Comparison of ENCODE assay signal across 12 cellular contexts in the genomic region with DNA sequence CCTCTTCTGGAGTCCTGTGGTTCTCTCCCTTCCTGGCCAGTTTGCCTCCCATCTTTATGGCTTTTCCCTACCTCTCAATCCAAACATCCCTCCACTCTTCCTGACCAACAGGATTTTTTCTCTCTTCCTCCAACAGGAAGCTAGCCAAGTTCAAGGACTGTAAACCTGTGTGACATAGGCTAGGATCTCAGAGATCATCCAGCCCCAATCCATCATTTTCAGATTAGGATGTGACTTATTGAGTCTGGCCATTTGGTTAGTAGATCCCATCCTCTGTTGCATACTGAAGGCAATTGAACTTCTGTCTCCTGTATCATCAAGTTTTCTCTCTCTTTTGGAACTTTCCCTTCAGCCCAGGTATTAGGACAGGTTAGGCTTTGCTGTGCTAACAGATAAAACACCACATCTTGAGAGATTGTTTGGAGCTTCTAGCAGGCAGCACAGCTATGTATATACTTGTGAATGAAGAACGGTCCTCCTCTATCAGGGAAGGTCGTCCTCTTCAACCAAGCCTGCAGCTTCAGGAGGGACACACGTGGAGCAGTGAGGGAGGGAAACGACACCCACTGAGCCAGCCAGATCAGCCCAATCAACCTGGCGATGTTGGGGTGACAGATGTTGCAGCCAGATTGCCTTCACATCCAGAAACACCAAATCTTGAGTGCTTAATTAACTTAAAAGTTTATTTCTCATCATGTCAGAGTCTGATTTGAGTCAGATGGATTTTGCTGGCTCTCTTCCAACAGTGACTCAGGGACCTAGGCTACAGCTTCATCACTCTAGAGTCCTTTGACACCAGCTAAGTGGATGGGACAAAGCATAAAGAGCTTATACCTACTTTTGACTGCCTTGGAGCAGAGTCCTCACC.
DNase-seq lines count a peak whose midpoint lies in the region; ATAC-seq, FAIRE-seq and TF ChIP-seq lines count a peak whose summit lies in the region.
"Had no signal": no experiment of that assay in that cellular context is flagged by ENCODE, and none has a peak within 500 bp of the region (broad histone marks: within the 10 kb centered on the region; RNA-seq: fewer than 3 reads in every experiment).

No MANE protein-coding gene starts in this region.

- intact Hi-C loops in body of pancreas (cut with DNase I) = no loop called here

- 87 to 94% methylated on average over 5 of the region's 5 CpGs for WGBS in body of pancreas, 2 donors

- FAIRE-seq in GM12892 (lab: Jason Lieb, UNC) = no peak
- FAIRE-seq: H54 had no signal

- no peaks in the 10 kb centered on the region for H3K36me3 ChIP-seq in BE2C
- no peaks in the 10 kb centered on the region for H3K36me3 ChIP-seq in body of pancreas (replicated peaks in 1 of 2; ENCODE audit: insufficient read depth in 1 of 2, low read depth in 2 of 2)

- POLR2A ChIA-PET in RWPE1 (lab: Yijun Ruan, JAX; ENCODE audit: low non-redundant PET) = no interaction called here

- H3K27ac ChIP-seq in RWPE1 (no peak overlapping the region), body of pancreas (no peak overlapping the region)

- TF ChIP-seq CTCF in BE2C (IDR thresholded peaks at IDR 0.05; ENCODE audit: low read depth, low read length) (no peak), RWPE1 (conservative IDR thresholded peaks at IDR 0.05; ENCODE audit: low read depth) (no peak), fibroblast of mammary gland (conservative IDR thresholded peaks at IDR 0.05; ENCODE audit: control insufficient read depth, insufficient read depth, low read depth, low read length) (no peak), body of pancreas (IDR thresholded peaks at IDR 0.05) (no peak)

- CTCF ChIA-PET in RWPE1 (lab: Yijun Ruan, JAX) = interaction anchor here (0.6 kb wide), 1 partner anchor 180 kb away, joined by 4 read pairs; no protein-coding TSS in a partner anchor

- no peaks in the 10 kb centered on the region for H3K27me3 ChIP-seq in BE2C
- no peaks in the 10 kb centered on the region for H3K27me3 ChIP-seq in body of pancreas

- H3K4me1 ChIP-seq in BE2C = no peaks in the 10 kb centered on the region; the same call in 1 of the 2 replicates
- peaks cover 14% of the 10 kb centered on the region for H3K4me1 ChIP-seq in body of pancreas

- H3K9me3 ChIP-seq in BE2C = no peaks in the 10 kb centered on the region
- H3K9me3 ChIP-seq in body of pancreas = no peaks in the 10 kb centered on the region

- H3K4me3 ChIP-seq in BE2C (ENCODE audit: low read depth, low read length) = no peak overlapping the region
- no peak overlapping the region for H3K4me3 ChIP-seq in fibroblast of mammary gland (ENCODE audit: control insufficient read depth, low read depth, low read length)
- H3K4me3 ChIP-seq in body of pancreas = no peak overlapping the region

- TF ChIP-seq POLR2A in GM12892 (IDR thresholded peaks at IDR 0.05; ENCODE audit: low read depth, low read length) (no peak), body of pancreas (IDR thresholded peaks at IDR 0.05) (no peak)

- DNase-seq in BE2C (peak; percentile 36), ELR (ENCODE audit: low read depth) (peak; percentile 42), RWPE1 (ENCODE audit: low spot score) (peak; percentile 26), fibroblast of mammary gland (ENCODE audit: low read depth) (peak; percentile 76), G401 (ENCODE audit: low spot score) (no peak), GM12892 (ENCODE audit: insufficient read length) (no peak), body of pancreas (no peak)
- DNase-seq: NCI-H1092 treated with DMSO at 0.1 percent for 48 hours, posterior cingulate gyrus had no signal

- in situ Hi-C loops in G401 (cut with HindIII; ENCODE audit: low sequenced_read_pairs) = no loop called here

- no peak for ATAC-seq in GM21360 (IDR thresholded peaks at IDR 0.05; ENCODE audit: unreplicated experiment)
- ATAC-seq in body of pancreas = no peak
- ATAC-seq: Right ventricle myocardium inferior had no signal

Comparison
In these comparisons a context has a peak if more than half of its experiments do, and no peak if none do; other contexts are left out.
1. DNase-seq: peak in BE2C (single experiment), ELR (single experiment), RWPE1 (single experiment) and fibroblast of mammary gland (single experiment); none in G401 (single experiment), GM12892 (single experiment) and body of pancreas (0 of 4).